Comparison of ENCODE assay signal across 8 cellular contexts in the genomic region with DNA sequence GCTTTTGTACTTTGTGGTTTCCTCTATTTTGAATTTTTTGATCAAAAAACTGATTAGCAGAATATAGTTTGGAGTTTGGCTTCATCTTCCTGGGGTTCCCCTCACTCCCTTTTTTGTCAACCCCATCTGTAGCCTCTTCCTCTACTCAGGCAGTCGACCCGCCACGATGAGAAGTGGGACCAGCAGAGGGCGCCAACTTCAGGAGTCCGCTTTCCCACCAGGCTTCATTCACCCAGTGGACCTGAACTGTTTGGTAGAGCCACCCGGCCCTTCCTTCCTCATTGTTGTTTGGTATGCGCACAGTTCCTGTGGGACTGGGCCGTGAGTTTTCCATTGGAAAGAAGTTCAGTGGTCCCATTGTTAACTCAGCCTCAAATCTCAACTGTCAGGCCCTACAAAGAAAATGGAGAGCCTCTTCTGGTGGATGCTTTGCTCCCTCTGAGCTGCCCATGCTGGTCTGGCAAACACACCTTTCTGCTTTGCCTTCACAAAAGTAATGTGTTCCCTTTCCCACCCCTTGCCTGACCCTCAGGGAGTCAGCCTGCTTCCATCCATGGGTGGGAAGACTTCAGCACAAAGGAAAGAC. TPM values are rescaled to one million over a fixed set of nuclear protein-coding genes. Genes with fewer than 3 reads are reported as not detected.
DNase-seq lines count a peak whose midpoint lies in the region; ATAC-seq, FAIRE-seq and TF ChIP-seq lines count a peak whose summit lies in the region.

No MANE protein-coding gene starts in this region.

- peak overlapping the region; percentile 22 for H3K27ac ChIP-seq in endothelial cell of umbilical vein (ENCODE audit: insufficient read depth, low read depth, low read length)

- peak; percentile 94 for FAIRE-seq in endothelial cell of umbilical vein (lab: Jason Lieb, UNC)

- peak overlapping the region; percentile 74 to 91 (median 87) for H3K27ac Mint-ChIP-seq in naive thymus-derived CD8-positive, alpha-beta T cell
- peak overlapping the region; percentile 60 for H3K27ac Mint-ChIP-seq in stimulated activated memory B cell treated with anti-CD40 and anti-IgM and Interleukin-4, amounts not matched to agents 10 μg/mL and 1 μg/mL and 100 μg/mL, for 72 hours

- peaks cover 31 to 67% (median 59%) of the 10 kb centered on the region in 4 donors for H3K4me1 Mint-ChIP-seq in naive thymus-derived CD8-positive, alpha-beta T cell
- peaks cover 53% of the 10 kb centered on the region for H3K4me1 Mint-ChIP-seq in stimulated activated memory B cell treated with anti-CD40 and anti-IgM and Interleukin-4, amounts not matched to agents 10 μg/mL and 1 μg/mL and 100 μg/mL, for 72 hours

- no peak overlapping the region for H3K4me2 ChIP-seq in endothelial cell of umbilical vein (ENCODE audit: insufficient read depth, low read length)

- H3K9me1 ChIP-seq in endothelial cell of umbilical vein (replicated peaks; ENCODE audit: control insufficient read depth, extremely low read depth, insufficient read depth, low read length): no peaks in the 10 kb centered on the region

- no peaks in the 10 kb centered on the region for H4K20me1 ChIP-seq in endothelial cell of umbilical vein (replicated peaks; ENCODE audit: control insufficient read depth, extremely low read depth, insufficient read depth, low read length)

- H3K27me3 ChIP-seq in endothelial cell of umbilical vein (ENCODE audit: control insufficient read depth in 2 of 2, insufficient read depth in 2 of 2, low read length in 2 of 2): no peaks in the 10 kb centered on the region

- peak overlapping the region; percentile 1 to 79 (median 46) for H3K4me3 Mint-ChIP-seq in naive thymus-derived CD8-positive, alpha-beta T cell
- peak overlapping the region; percentile 21 for H3K4me3 Mint-ChIP-seq in stimulated activated memory B cell treated with anti-CD40 and anti-IgM and Interleukin-4, amounts not matched to agents 10 μg/mL and 1 μg/mL and 100 μg/mL, for 72 hours

- no peak overlapping the region for H3K4me3 ChIP-seq in endothelial cell of umbilical vein (replicated peaks in 1 of 3; ENCODE audit: insufficient read depth in 1 of 3, low read depth in 1 of 3, low read length in 3 of 3)

- CTCF ChIA-PET in endothelial cell of umbilical vein (lab: Charles Lee): interaction anchor here (0.6 to 6.1 kb wide), 35 partner anchors 8 to 1442 kb away, joined by 3 to 54 read pairs (median 4); a partner anchor contains a TSS

- H3K36me3 Mint-ChIP-seq in naive thymus-derived CD8-positive, alpha-beta T cell: peaks cover 5 to 75% (median 8%) of the 10 kb centered on the region in 3 donors
- peaks cover 54% of the 10 kb centered on the region for H3K36me3 Mint-ChIP-seq in stimulated activated memory B cell treated with anti-CD40 and anti-IgM and Interleukin-4, amounts not matched to agents 10 μg/mL and 1 μg/mL and 100 μg/mL, for 72 hours

- peaks cover 19% of the 10 kb centered on the region for H3K4me1 ChIP-seq in endothelial cell of umbilical vein (ENCODE audit: control insufficient read depth, extremely low read depth, insufficient read depth, low read length)

- DNase-seq in NCI-H2171 treated with DMSO at 0.1 percent for 48 hours (lab: John Stamatoyannopoulos, UW): peak; percentile 9
- no peak for DNase-seq in NCI-H2171 (lab: John Stamatoyannopoulos, UW)
- peak; percentile 62 for DNase-seq in NCI-H460 (ENCODE audit: extremely low read depth, low read depth)
- DNase-seq in activated CD8-positive, alpha-beta memory T cell treated with anti-CD3 and anti-CD28 coated beads, Interleukin-2, amount 50 U/mL, for 24 hours (ENCODE audit: extremely low read depth): peak; percentile 47
- DNase-seq in endothelial cell of umbilical vein (ENCODE audit: low read depth, low spot score): peak; percentile 75
- peak; percentile 63 to 85 (median 72) for DNase-seq in naive thymus-derived CD8-positive, alpha-beta T cell

- H2AFZ ChIP-seq in endothelial cell of umbilical vein (ENCODE audit: low read depth, low read length): no peak overlapping the region

- no peaks in the 10 kb centered on the region for H3K79me2 ChIP-seq in endothelial cell of umbilical vein (ENCODE audit: control insufficient read depth, insufficient read depth, low read length)

- H3K9ac ChIP-seq in endothelial cell of umbilical vein (replicated peaks; ENCODE audit: extremely low read depth, insufficient read depth, low read length): no peak overlapping the region

- POLR2A ChIA-PET in endothelial cell of umbilical vein (lab: Charles Lee): interaction anchor here (1.6 kb wide), 1 partner anchor 22 kb away, joined by 6 read pairs; a partner anchor contains a TSS
- POLR2A ChIA-PET in naive thymus-derived CD8-positive, alpha-beta T cell (lab: Charles Lee): interaction anchor here (1.3 to 4.7 kb wide), 3 partner anchors 15 to 22 kb away, joined by 3 to 47 read pairs (median 3); a partner anchor contains a TSS

- no peaks in the 10 kb centered on the region for H3K9me3 Mint-ChIP-seq in naive thymus-derived CD8-positive, alpha-beta T cell
- no peaks in the 10 kb centered on the region for H3K9me3 Mint-ChIP-seq in stimulated activated memory B cell treated with anti-CD40 and anti-IgM and Interleukin-4, amounts not matched to agents 10 μg/mL and 1 μg/mL and 100 μg/mL, for 72 hours

- no peaks in the 10 kb centered on the region for H3K9me3 ChIP-seq in endothelial cell of umbilical vein (replicated peaks; ENCODE audit: control insufficient read depth, insufficient read depth, low read length)

- peak; percentile 80 to 82 for ATAC-seq in naive thymus-derived CD8-positive, alpha-beta T cell
- peak; percentile 83 for ATAC-seq in stimulated activated memory B cell treated with anti-CD40 and anti-IgM and Interleukin-4, amounts not matched to agents 10 μg/mL and 1 μg/mL and 100 μg/mL, for 72 hours
- no peak for ATAC-seq in GM19324 (IDR thresholded peaks at IDR 0.05; ENCODE audit: low FRiP score, unreplicated experiment)

- intact Hi-C loops in endothelial cell of umbilical vein (cut with micrococcal nuclease): loop anchor here (1.0 to 2.0 kb wide), 3 partner anchors 22 to 118 kb away; a partner anchor contains a TSS

- peak; percentile 86 to 92 for TF ChIP-seq CTCF in endothelial cell of umbilical vein (IDR thresholded peaks at IDR 0.05; ENCODE audit: extremely low read depth in 1 of 2, insufficient read depth in 1 of 2, low read depth in 1 of 2, low read length in 2 of 2)

- H3K36me3 ChIP-seq in endothelial cell of umbilical vein (ENCODE audit: control insufficient read depth in 2 of 2, extremely low read depth in 1 of 2, insufficient read depth in 2 of 2, low read length in 2 of 2): peaks cover 30 to 41% of the 10 kb centered on the region in 2 experiments

- TF ChIP-seq POLR2A in endothelial cell of umbilical vein (IDR thresholded peaks at IDR 0.05; ENCODE audit: low read depth, low read length): no peak

- BruUV-seq in endothelial cell of umbilical vein (replicated peaks; lab: Mats Ljungman, UMichigan): TSS peak; percentile 39

- dilution Hi-C loops in endothelial cell of umbilical vein (cut with MboI; ENCODE audit: extremely low pct_ligation_motif_present, low sequenced_read_pairs): no loop called here

- no peaks in the 10 kb centered on the region for H3K27me3 Mint-ChIP-seq in naive thymus-derived CD8-positive, alpha-beta T cell
- no peaks in the 10 kb centered on the region for H3K27me3 Mint-ChIP-seq in stimulated activated memory B cell treated with anti-CD40 and anti-IgM and Interleukin-4, amounts not matched to agents 10 μg/mL and 1 μg/mL and 100 μg/mL, for 72 hours

TF ChIP-seq in endothelial cell of umbilical vein, 7 proteins besides CTCF, POLR2A, EP300 and RAD21 (continues in another document):
- TF ChIP-seq MYC (IDR thresholded peaks at IDR 0.05; ENCODE audit: low read depth, low read length) (no peak), POLR2AphosphoS5 (IDR thresholded peaks at IDR 0.05; ENCODE audit: insufficient read depth, low read depth, low read length) (no peak), JUN (IDR thresholded peaks at IDR 0.05; ENCODE audit: borderline replicate concordance, insufficient read depth, insufficient read length, low read depth) (no peak), GATA2 (IDR thresholded peaks at IDR 0.05; ENCODE audit: insufficient read depth, insufficient read length, low read depth, low read length) (no peak), EZH2 (IDR thresholded peaks at IDR 0.05; ENCODE audit: borderline replicate concordance, low read depth, low read length, severe bottlenecking) (no peak), FOS (IDR thresholded peaks at IDR 0.05; ENCODE audit: borderline replicate concordance, insufficient read depth, low read length) (no peak)

RNA-seq across cellular contexts. Expression of a gene that starts 21.7 kb away (rescaled TPM):
- 642 and 659 TPM in 2 replicates for total RNA-seq in NCI-H460 (2014; rRNA removed; shearing (Covaris generic))
- 304 and 324 TPM in 2 replicates for polyA plus RNA-seq in NCI-H460 (2014; cell fraction: nucleus; rRNA removed)
- total RNA-seq in endothelial cell of umbilical vein: 393 and 395 TPM in 2 replicates
- polyA plus RNA-seq in endothelial cell of umbilical vein: 545 and 579 TPM in 2 replicates
- 324 and 346 TPM in 2 replicates for polyA plus RNA-seq in endothelial cell of umbilical vein (2011; cell fraction: cytosol; rRNA removed)
- polyA plus RNA-seq in endothelial cell of umbilical vein (2011; cell fraction: nucleus; rRNA removed): 313 and 415 TPM in 2 replicates
- 363 and 512 TPM in 2 replicates for polyA plus RNA-seq in endothelial cell of umbilical vein (2012)
- polyA minus RNA-seq in endothelial cell of umbilical vein: 426 and 448 TPM in 2 replicates
- 212 TPM for polyA minus RNA-seq in endothelial cell of umbilical vein (2011; cell fraction: cytosol; rRNA and poly(A)+ RNA removed)
- polyA minus RNA-seq in endothelial cell of umbilical vein (2011; cell fraction: nucleus; rRNA and poly(A)+ RNA removed): 90.8 and 166 TPM in 2 replicates
- total RNA-seq in naive thymus-derived CD8-positive, alpha-beta T cell: 100 to 1,000 TPM; 380 to 412 TPM
- polyA plus RNA-seq in naive thymus-derived CD8-positive, alpha-beta T cell: 1,000 to 10,000 TPM in 1 of 3 donors, 100 to 1,000 TPM in 2; 817 to 1,126 (median 845) TPM

RNA-seq across cellular contexts. Expression of a gene that starts 55.9 kb away (rescaled TPM):
- 1.6 and 3.0 TPM in 2 replicates for total RNA-seq in NCI-H460 (2014; rRNA removed; shearing (Covaris generic))
- 3.2 and 4.9 TPM in 2 replicates for polyA plus RNA-seq in NCI-H460 (2014; cell fraction: nucleus; rRNA removed)
- total RNA-seq in endothelial cell of umbilical vein: 93.2 and 93.3 TPM in 2 replicates
- polyA plus RNA-seq in endothelial cell of umbilical vein: 33.6 and 35.1 TPM in 2 replicates
- polyA plus RNA-seq in endothelial cell of umbilical vein (2011; cell fraction: cytosol; rRNA removed): 31.3 and 33.6 TPM in 2 replicates
- 143 and 146 TPM in 2 replicates for polyA plus RNA-seq in endothelial cell of umbilical vein (2011; cell fraction: nucleus; rRNA removed)
- 37.7 and 39.3 TPM in 2 replicates for polyA plus RNA-seq in endothelial cell of umbilical vein (2012)
- polyA minus RNA-seq in endothelial cell of umbilical vein: 107 and 110 TPM in 2 replicates
- polyA minus RNA-seq in endothelial cell of umbilical vein (2011; cell fraction: cytosol; rRNA and poly(A)+ RNA removed): 4.4 TPM
- polyA minus RNA-seq in endothelial cell of umbilical vein (2011; cell fraction: nucleus; rRNA and poly(A)+ RNA removed): 75.3 and 104 TPM in 2 replicates
- total RNA-seq in naive thymus-derived CD8-positive, alpha-beta T cell: 10 to 100 TPM; 34.4 to 36.5 TPM
- 10 to 100 TPM in 1 of 3 donors, 1 to 10 TPM in 2; 7.6 to 12.1 (median 8.4) TPM for polyA plus RNA-seq in naive thymus-derived CD8-positive, alpha-beta T cell
